Comparison of ENCODE assay signal across 8 cellular contexts in genomic region chr1:185483647-185484450, GRCh38.
A peak's percentile ranks its signal among the peaks of the same experiment; 100 is the strongest.
DNase-seq lines count a peak whose midpoint lies in the region; ATAC-seq, FAIRE-seq and TF ChIP-seq lines count a peak whose summit lies in the region.

No MANE protein-coding gene starts in this region.

- peak overlapping the region; percentile 43; the same call in 1 of the 2 replicates for H2BK12ac ChIP-seq in H1 (ENCODE audit: low read depth, low read length)

- H3K36me3 Mint-ChIP-seq in neural progenitor cell = peaks cover 4% of the 10 kb centered on the region
- H3K36me3 Mint-ChIP-seq in CD8-positive, alpha-beta T cell = no peaks in the 10 kb centered on the region

- no peak overlapping the region for H3K27ac Mint-ChIP-seq in neural progenitor cell
- H3K27ac Mint-ChIP-seq in CD8-positive, alpha-beta T cell = no peak overlapping the region

- no peak for FAIRE-seq in H1 (lab: Jason Lieb, UNC)

- 87% methylated on average over 2 of the region's 2 CpGs; no CpG with 5 or more reads in 1 of the 2 experiments for WGBS in H1 (ENCODE audit: extremely low coverage in 1 of 2, insufficient coverage in 1 of 2, insufficient read length in 1 of 2, insufficient replicate concordance in 2 of 2, low coverage in 1 of 2, low lambda C conversion rate in 2 of 2, missing lambda C conversion rate in 1 of 2), 2 experiments

- H2BK5ac ChIP-seq in H1 (ENCODE audit: low read depth, low read length) = 0 out of 2 replicates have a peak overlapping the region, but pooled peaks have one; percentile 18

- CTCF ChIA-PET in H1 (lab: Charles Lee; ENCODE audit: partially characterized antibody) = interaction anchor here (0.7 to 1.9 kb wide), 7 partner anchors 10 to 582 kb away, joined by 3 to 5 read pairs (median 3); no protein-coding TSS in a partner anchor
- CTCF ChIA-PET in CD8-positive, alpha-beta T cell (lab: Charles Lee) = interaction anchor here (1.8 kb wide), 1 partner anchor 10 kb away, joined by 6 read pairs; no protein-coding TSS in a partner anchor

- H2BK20ac ChIP-seq in H1 (ENCODE audit: low read length) = no peak overlapping the region

- H3K56ac ChIP-seq in H1 (replicated peaks; ENCODE audit: insufficient read length, low read depth, low read length) = no peak overlapping the region

- ATAC-seq in GM21619 (IDR thresholded peaks at IDR 0.05; ENCODE audit: unreplicated experiment) (no peak), HG03097 (IDR thresholded peaks at IDR 0.05; ENCODE audit: low FRiP score, unreplicated experiment) (no peak)
- no peak for ATAC-seq in CD8-positive, alpha-beta T cell

- no peak overlapping the region for H2AK5ac ChIP-seq in H1 (ENCODE audit: low read depth, low read length)

- H2AFZ ChIP-seq in H1 (ENCODE audit: low read length) (peak overlapping the region; percentile 75), neural progenitor cell (replicated peaks) (peak overlapping the region; percentile 30)

- H3K36me3 ChIP-seq in H1 (ENCODE audit: control insufficient read depth in 2 of 4, insufficient read depth in 4 of 4, low read length in 3 of 4) (no peaks in the 10 kb centered on the region), neural progenitor cell (no peaks in the 10 kb centered on the region)
- H3K36me3 ChIP-seq in CD8-positive, alpha-beta T cell (ENCODE audit: insufficient read depth, low read length) = no peaks in the 10 kb centered on the region

- H3K4me1 ChIP-seq in H1 (replicated peaks in 1 of 4; ENCODE audit: control insufficient read depth in 3 of 4, insufficient read depth in 4 of 4, low read length in 3 of 4) (peaks cover 0 to 5% (median 2%) of the 10 kb centered on the region in 4 experiments; a peak in 4 of 7 replicates), neural progenitor cell (peaks cover 31% of the 10 kb centered on the region)
- no peaks in the 10 kb centered on the region for H3K4me1 ChIP-seq in CD8-positive, alpha-beta T cell (ENCODE audit: insufficient read depth, low read length)

- H3K79me2 ChIP-seq in H1 (ENCODE audit: control insufficient read depth in 1 of 2, insufficient read depth in 2 of 2, low read length in 2 of 2) = no peaks in the 10 kb centered on the region
- H3K79me2 ChIP-seq in neural progenitor cell (ENCODE audit: low read depth) = no peaks in the 10 kb centered on the region

- POLR2A ChIA-PET in H1 (lab: Charles Lee; ENCODE audit: partially characterized antibody) = no interaction called here
- POLR2A ChIA-PET in CD8-positive, alpha-beta T cell (lab: Charles Lee) = no interaction called here

- H3K4ac ChIP-seq in H1 (replicated peaks; ENCODE audit: insufficient read length, low read depth, low read length) = no peak overlapping the region

- no peak for TF ChIP-seq POLR2A in H1 (IDR thresholded peaks at IDR 0.05; ENCODE audit: control extremely low read depth in 1 of 2, low read depth in 2 of 2, low read length in 2 of 2)

- TF ChIP-seq CTCF in H1 (IDR thresholded peaks at IDR 0.05; ENCODE audit: control extremely low read depth in 1 of 3, insufficient read depth in 1 of 3, low read depth in 1 of 3, low read length in 3 of 3) (no peak), neural progenitor cell (IDR thresholded peaks at IDR 0.05) (no peak)
- no peak for TF ChIP-seq CTCF in CD8-positive, alpha-beta T cell (IDR thresholded peaks at IDR 0.05)

- H3K27ac ChIP-seq in H1 (ENCODE audit: low read depth, low read length) = no peak overlapping the region
- H3K27ac ChIP-seq in neural progenitor cell = no peak overlapping the region
- no peak overlapping the region for H3K27ac ChIP-seq in CD8-positive, alpha-beta T cell (ENCODE audit: low read depth, low read length)

- H3F3A ChIP-seq in neural progenitor cell (ENCODE audit: low read depth) = peaks cover 5% of the 10 kb centered on the region

- no peaks in the 10 kb centered on the region; the same call in 1 of the 2 replicates for H3K23me2 ChIP-seq in H1 (ENCODE audit: low read depth, low read length)

- H3K4me2 ChIP-seq in H1 (ENCODE audit: insufficient read depth in 1 of 2, low read depth in 2 of 2, low read length in 2 of 2) (no peak overlapping the region), neural progenitor cell (no peak overlapping the region)

- H3K79me1 ChIP-seq in H1 (ENCODE audit: low read depth, low read length) = no peaks in the 10 kb centered on the region

- no peak overlapping the region for H3K4me3 Mint-ChIP-seq in neural progenitor cell
- no peak overlapping the region for H3K4me3 Mint-ChIP-seq in CD8-positive, alpha-beta T cell

- no peak overlapping the region for H2BK120ac ChIP-seq in H1 (replicated peaks; ENCODE audit: low read depth, low read length)

- no peaks in the 10 kb centered on the region for H3K27me3 ChIP-seq in H1 (replicated peaks in 1 of 4; ENCODE audit: control insufficient read depth in 3 of 4, extremely low read depth in 1 of 4, insufficient read depth in 3 of 4, low read length in 3 of 4)
- H3K27me3 ChIP-seq in neural progenitor cell = peaks cover 9% of the 10 kb centered on the region
- no peaks in the 10 kb centered on the region for H3K27me3 ChIP-seq in CD8-positive, alpha-beta T cell (ENCODE audit: insufficient read depth, low read length)

- H4K91ac ChIP-seq in H1 (replicated peaks; ENCODE audit: insufficient read length, low read length) = no peak overlapping the region

- no peak overlapping the region for H3K14ac ChIP-seq in H1 (ENCODE audit: insufficient read length)

- H3K27me3 Mint-ChIP-seq in neural progenitor cell (ENCODE audit: insufficient read depth, low read depth) = peaks cover 18% of the 10 kb centered on the region
- no peaks in the 10 kb centered on the region for H3K27me3 Mint-ChIP-seq in CD8-positive, alpha-beta T cell (ENCODE audit: low read depth)

- H3K4me1 Mint-ChIP-seq in neural progenitor cell = peaks cover 64% of the 10 kb centered on the region
- no peaks in the 10 kb centered on the region for H3K4me1 Mint-ChIP-seq in CD8-positive, alpha-beta T cell (ENCODE audit: low read depth)

- H3K23ac ChIP-seq in H1 (ENCODE audit: insufficient read length) = no peak overlapping the region

- H3K4me3 ChIP-seq in H1 (ENCODE audit: extremely low read depth in 1 of 4, insufficient read depth in 2 of 4, low read depth in 3 of 4, low read length in 4 of 4) = no peak overlapping the region
- H3K4me3 ChIP-seq in neural progenitor cell = no peak overlapping the region
- no peak overlapping the region for H3K4me3 ChIP-seq in CD8-positive, alpha-beta T cell (ENCODE audit: low read depth, low read length)

- H4K20me1 ChIP-seq in H1 (replicated peaks in 1 of 2; ENCODE audit: control insufficient read depth in 1 of 2, insufficient read depth in 2 of 2, low read length in 2 of 2) (no peaks in the 10 kb centered on the region), neural progenitor cell (ENCODE audit: low read depth) (no peaks in the 10 kb centered on the region)

- H2BK15ac ChIP-seq in H1 (ENCODE audit: low read length) = no peak overlapping the region

- no peak for TF ChIP-seq RAD21 in H1 (IDR thresholded peaks at IDR 0.05 in 1 of 2, conservative IDR thresholded peaks at IDR 0.05 in 1 of 2; ENCODE audit: low read depth in 2 of 2, low read length in 2 of 2)

- no peak overlapping the region; a peak in 1 of 7 replicates for H3K9ac ChIP-seq in H1 (replicated peaks in 1 of 4; ENCODE audit: extremely low read depth in 1 of 4, low read depth in 3 of 4, low read length in 3 of 4)
- H3K9ac ChIP-seq in neural progenitor cell = no peak overlapping the region

- H3K18ac ChIP-seq in H1 (ENCODE audit: extremely low read depth, low read length) = 0 out of 2 replicates have a peak overlapping the region, but pooled peaks have one; percentile 10

- no peak overlapping the region for H4K8ac ChIP-seq in H1 (ENCODE audit: extremely low read depth, insufficient read depth, low read length)

- peak; percentile 74 for DNase-seq in EL
- peak; percentile 51 for DNase-seq in NCI-H345 treated with DMSO at 0.1 percent for 48 hours (lab: John Stamatoyannopoulos, UW; ENCODE audit: unreplicated experiment)
- no peak for DNase-seq in H1 (ENCODE audit: low read depth in 1 of 2, low spot score in 2 of 2)
- peak; percentile 39 for DNase-seq in neural progenitor cell (ENCODE audit: low spot score)
- no peak for DNase-seq in ureter (ENCODE audit: low spot score)
- DNase-seq in CD8-positive, alpha-beta T cell = no peak

- TF ChIP-seq EP300 in H1 (IDR thresholded peaks at IDR 0.05; ENCODE audit: borderline replicate concordance in 1 of 2, low read depth in 2 of 2, low read length in 2 of 2) = no peak

- H3K9me3 ChIP-seq in H1 (ENCODE audit: insufficient read depth in 2 of 2, low read depth in 1 of 2, low read length in 1 of 2) = no peaks in the 10 kb centered on the region
- no peaks in the 10 kb centered on the region for H3K9me3 ChIP-seq in neural progenitor cell (ENCODE audit: low read depth)
- H3K9me3 ChIP-seq in CD8-positive, alpha-beta T cell (ENCODE audit: low read length) = no peaks in the 10 kb centered on the region

- no peak overlapping the region for H4K5ac ChIP-seq in H1 (ENCODE audit: insufficient read length, low read depth, low read length)

- intact Hi-C loops in CD8-positive, alpha-beta T cell (cut with DNase I, micrococcal nuclease) = no loop called here

- H3K9me3 Mint-ChIP-seq in neural progenitor cell = peaks cover 6% of the 10 kb centered on the region
- no peaks in the 10 kb centered on the region for H3K9me3 Mint-ChIP-seq in CD8-positive, alpha-beta T cell

TF ChIP-seq in H1, 55 proteins besides CTCF, POLR2A, EP300 and RAD21:
- TF ChIP-seq SP1 (IDR thresholded peaks at IDR 0.05; ENCODE audit: low read depth, low read length) (no peak), MAX (IDR thresholded peaks at IDR 0.05) (no peak)

Comparison
In these comparisons a context has a peak if more than half of its experiments do, and no peak if none do; other contexts are left out.
1. DNase-seq: peak in EL (single experiment), NCI-H345 treated with DMSO at 0.1 percent for 48 hours (single experiment) and neural progenitor cell (single experiment); none in H1 (0 of 2), ureter (single experiment) and CD8-positive, alpha-beta T cell (0 of 7).